8 cellular contexts compared by ENCODE assay signal in the genomic region with DNA sequence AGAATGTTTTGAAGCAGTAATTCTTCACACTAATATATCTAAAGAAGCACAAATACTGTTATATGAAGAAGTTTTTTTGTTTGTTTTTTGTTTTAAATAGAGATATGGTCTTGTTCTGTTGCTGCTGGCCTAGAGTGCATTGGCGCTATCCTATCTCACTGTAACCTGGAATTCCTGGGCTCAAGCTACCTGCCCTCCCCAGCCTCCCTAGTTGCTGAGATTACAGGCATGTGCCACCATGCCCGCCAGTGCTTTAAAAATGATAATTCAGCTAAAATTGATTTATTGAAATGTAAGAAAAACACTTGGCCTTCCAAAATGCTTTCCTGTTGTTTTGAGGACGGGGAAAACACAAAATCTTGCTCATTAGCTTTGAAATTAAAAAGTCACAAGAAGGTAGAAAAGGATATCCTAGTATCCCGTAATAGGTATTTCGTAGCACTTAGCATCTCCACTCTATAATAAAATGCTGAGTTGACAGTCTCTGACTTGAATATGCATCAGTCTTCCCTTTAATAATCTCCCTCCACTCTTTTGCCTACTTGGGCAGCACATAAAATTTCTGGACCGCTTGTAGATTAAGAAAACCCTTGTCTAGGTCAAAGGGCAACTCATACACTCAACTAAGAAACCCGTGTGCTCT. TPM values are rescaled to one million over a fixed set of nuclear protein-coding genes. Genes with fewer than 3 reads are reported as not detected.
DNase-seq lines count a peak whose midpoint lies in the region; ATAC-seq and TF ChIP-seq lines count a peak whose summit lies in the region.

No MANE protein-coding gene starts in this region.

- TF ChIP-seq CTCF in left lung (IDR thresholded peaks at IDR 0.05) (no peak), GM20000 (IDR thresholded peaks at IDR 0.05; ENCODE audit: extremely low read depth, missing control alignments) (no peak)

- peak overlapping the region; percentile 83 for H3K27ac Mint-ChIP-seq in activated CD4-positive, alpha-beta T cell treated with anti-CD3 and anti-CD28 coated beads, Interleukin-2, amount 10 ng/mL, durations not matched to agents 7 days and 5 days
- H3K27ac Mint-ChIP-seq in activated naive CD8-positive, alpha-beta T cell treated with anti-CD3 and anti-CD28 coated beads, Interleukin-2, amount 50 U/mL, for 24 hours = peak overlapping the region; percentile 95

- H3K4me1 ChIP-seq in left lung (peaks cover 17 to 28% of the 10 kb centered on the region in 2 donors), thymus (ENCODE audit: control insufficient read depth, insufficient read depth, low read length) (peaks cover 23% of the 10 kb centered on the region)

- H3K4me1 Mint-ChIP-seq in activated CD4-positive, alpha-beta T cell treated with anti-CD3 and anti-CD28 coated beads, Interleukin-2, amount 10 ng/mL, durations not matched to agents 7 days and 5 days = peaks cover 52% of the 10 kb centered on the region
- peaks cover 47% of the 10 kb centered on the region for H3K4me1 Mint-ChIP-seq in activated naive CD8-positive, alpha-beta T cell treated with anti-CD3 and anti-CD28 coated beads, Interleukin-2, amount 50 U/mL, for 24 hours

- peaks cover 2% of the 10 kb centered on the region for H3K27me3 Mint-ChIP-seq in activated CD4-positive, alpha-beta T cell treated with anti-CD3 and anti-CD28 coated beads, Interleukin-2, amount 10 ng/mL, durations not matched to agents 7 days and 5 days
- peaks cover 3% of the 10 kb centered on the region for H3K27me3 Mint-ChIP-seq in activated naive CD8-positive, alpha-beta T cell treated with anti-CD3 and anti-CD28 coated beads, Interleukin-2, amount 50 U/mL, for 24 hours

- H3K27ac ChIP-seq in left lung = peak overlapping the region; percentile 96 to 98
- peak overlapping the region; percentile 21 for H3K27ac ChIP-seq in thymus (ENCODE audit: low read depth)

- intact Hi-C loops in left lung (cut with DNase I) = no loop called here

- peaks cover 2 to 14% of the 10 kb centered on the region in 2 donors for H3K36me3 ChIP-seq in left lung
- H3K36me3 ChIP-seq in thymus (ENCODE audit: control insufficient read depth, insufficient read depth) = no peaks in the 10 kb centered on the region

- no peaks in the 10 kb centered on the region for H3K9me3 ChIP-seq in left lung
- no peaks in the 10 kb centered on the region for H3K9me3 ChIP-seq in thymus (ENCODE audit: control insufficient read depth)

- H3K9me3 Mint-ChIP-seq in activated CD4-positive, alpha-beta T cell treated with anti-CD3 and anti-CD28 coated beads, Interleukin-2, amount 10 ng/mL, durations not matched to agents 7 days and 5 days = no peaks in the 10 kb centered on the region
- H3K9me3 Mint-ChIP-seq in activated naive CD8-positive, alpha-beta T cell treated with anti-CD3 and anti-CD28 coated beads, Interleukin-2, amount 50 U/mL, for 24 hours = no peaks in the 10 kb centered on the region

- H3K27me3 ChIP-seq in left lung = no peaks in the 10 kb centered on the region
- H3K27me3 ChIP-seq in thymus (ENCODE audit: control insufficient read depth, insufficient read depth) = no peaks in the 10 kb centered on the region

- peaks cover 23% of the 10 kb centered on the region for H3K36me3 Mint-ChIP-seq in activated CD4-positive, alpha-beta T cell treated with anti-CD3 and anti-CD28 coated beads, Interleukin-2, amount 10 ng/mL, durations not matched to agents 7 days and 5 days (ENCODE audit: low read depth)
- H3K36me3 Mint-ChIP-seq in activated naive CD8-positive, alpha-beta T cell treated with anti-CD3 and anti-CD28 coated beads, Interleukin-2, amount 50 U/mL, for 24 hours (ENCODE audit: low read depth) = peaks cover 11% of the 10 kb centered on the region

- 79% methylated on average over 7 of the region's 7 CpGs for WGBS in thymus

- CTCF ChIA-PET in activated CD4-positive, alpha-beta T cell treated with anti-CD3 and anti-CD28 coated beads, Interleukin-2, amount 10 ng/mL, durations not matched to agents 7 days and 5 days (lab: Charles Lee) = interaction anchor here (0.9 to 2.8 kb wide), 7 partner anchors 9 to 306 kb away, joined by 3 to 12 read pairs (median 4); partner anchors contain the start of gene F5

- ATAC-seq in activated naive CD8-positive, alpha-beta T cell treated with anti-CD3 and anti-CD28 coated beads, Interleukin-2, amount 50 U/mL, for 24 hours = no peak
- no peak for ATAC-seq in left lung

- POLR2A ChIA-PET in activated CD4-positive, alpha-beta T cell treated with anti-CD3 and anti-CD28 coated beads, Interleukin-2, amount 10 ng/mL, durations not matched to agents 7 days and 5 days (lab: Charles Lee) = interaction anchor here (1.3 kb wide), 1 partner anchor 182 kb away, joined by 3 read pairs; no protein-coding TSS in a partner anchor

- DNase-seq in activated CD4-positive, alpha-beta T cell treated with anti-CD3 and anti-CD28 coated beads, Interleukin-2, amount 10 ng/mL, durations not matched to agents 7 days and 5 days = no peak
- no peak for DNase-seq in activated CD4-positive, alpha-beta T cell treated with anti-CD3 and anti-CD28 coated beads for 1 hour
- DNase-seq in activated naive CD8-positive, alpha-beta T cell treated with anti-CD3 and anti-CD28 coated beads, Interleukin-2, amount 50 U/mL, for 24 hours = no peak
- DNase-seq in left lung (no peak), NCI-H524 treated with DMSO at 0.1 percent for 48 hours (lab: John Stamatoyannopoulos, UW) (no peak), GM20000 (ENCODE audit: low spot score) (no peak), GM19238 (ENCODE audit: insufficient read length, low spot score) (no peak)

- H3K4me3 ChIP-seq in left lung = peak overlapping the region; percentile 72 to 82
- H3K4me3 ChIP-seq in thymus (ENCODE audit: low read length) = peak overlapping the region; percentile 87

- peak overlapping the region; percentile 77 for H3K4me3 Mint-ChIP-seq in activated CD4-positive, alpha-beta T cell treated with anti-CD3 and anti-CD28 coated beads, Interleukin-2, amount 10 ng/mL, durations not matched to agents 7 days and 5 days
- H3K4me3 Mint-ChIP-seq in activated naive CD8-positive, alpha-beta T cell treated with anti-CD3 and anti-CD28 coated beads, Interleukin-2, amount 50 U/mL, for 24 hours = peak overlapping the region; percentile 85

RNA-seq across cellular contexts. Expression of gene SCYL3, which starts 1.4 kb away (rescaled TPM):
- total RNA-seq in activated CD4-positive, alpha-beta T cell treated with anti-CD3 and anti-CD28 coated beads, Interleukin-2, amount 10 ng/mL, durations not matched to agents 7 days and 5 days = 10 to 100 TPM; 16.8 to 17.1 TPM
- total RNA-seq in left lung = 10 to 100 TPM in 1 of 2 donors, 1 to 10 TPM in 1; 9.5 to 10.8 TPM
- polyA plus RNA-seq in thymus = 10.0 TPM
